8 cellular contexts compared by ENCODE assay signal in the genomic region with DNA sequence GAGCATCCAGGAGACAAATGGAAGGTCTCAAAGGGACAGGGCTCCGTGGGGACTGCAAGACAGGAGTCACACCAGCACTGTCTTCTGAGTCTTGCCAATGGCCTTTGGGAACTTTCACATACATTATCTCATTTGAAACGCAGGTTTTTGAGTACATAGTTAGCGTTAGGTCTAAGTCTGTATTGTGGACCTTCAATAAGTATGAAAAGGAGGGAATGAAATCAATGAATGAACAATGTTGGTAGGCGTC. TPM values are rescaled to one million over a fixed set of nuclear protein-coding genes. Genes with fewer than 3 reads are reported as not detected.
DNase-seq lines count a peak whose midpoint lies in the region; ATAC-seq and TF ChIP-seq lines count a peak whose summit lies in the region.

No MANE protein-coding gene starts in this region.

- H3K4me1 ChIP-seq in CD8-positive, alpha-beta memory T cell (ENCODE audit: insufficient read depth, low read length) = peaks cover 34% of the 10 kb centered on the region
- peaks cover 0 to 17% (median 3%) of the 10 kb centered on the region in 4 donors for H3K4me1 ChIP-seq in Peyer's patch
- peaks cover 9% of the 10 kb centered on the region for H3K4me1 ChIP-seq in rectal smooth muscle tissue (ENCODE audit: control insufficient read depth, insufficient read depth, low read length)

- no peak for DNase-seq in CD8-positive, alpha-beta memory T cell
- DNase-seq in Peyer's patch = no peak
- no peak for DNase-seq in fibroblast of pulmonary artery (ENCODE audit: low read depth)
- DNase-seq in activated CD4-positive, alpha-beta T cell treated with anti-CD3 and anti-CD28 coated beads, Interleukin-2, amount 50 U/mL, for 4 hours = no peak
- DNase-seq in stimulated activated naive CD8-positive, alpha-beta T cell treated with anti-CD3 and anti-CD28 coated beads, Interleukin-15, Interleukin-2, amounts not matched to agents 100 U/mL and 50 U/mL, for 24 hours = no peak
- no peak for DNase-seq in GM19240 (ENCODE audit: insufficient read length, low spot score)

- POLR2A ChIA-PET in CD8-positive, alpha-beta memory T cell (lab: Charles Lee) = interaction anchor here (0.6 to 2.8 kb wide), 5 partner anchors 19 to 87 kb away, joined by 4 to 29 read pairs (median 11); partner anchors contain the start of genes IRGM, RBM22 and SMIM3

- H3K36me3 Mint-ChIP-seq in CD8-positive, alpha-beta memory T cell = peaks cover 1 to 28% (median 16%) of the 10 kb centered on the region in 3 donors

- no peak overlapping the region for H3K27ac Mint-ChIP-seq in CD8-positive, alpha-beta memory T cell

- H3K4me3 ChIP-seq in CD8-positive, alpha-beta memory T cell (ENCODE audit: low read length) = peak overlapping the region; percentile 92
- peak overlapping the region; percentile 53 to 77 (median 72) for H3K4me3 ChIP-seq in Peyer's patch
- H3K4me3 ChIP-seq in fibroblast of pulmonary artery (replicated peaks; ENCODE audit: low read depth, low read length) = peak overlapping the region; percentile 78
- H3K4me3 ChIP-seq in rectal smooth muscle tissue (ENCODE audit: low read length) = peak overlapping the region; percentile 96

- H3K9me3 Mint-ChIP-seq in CD8-positive, alpha-beta memory T cell = no peaks in the 10 kb centered on the region

- no peak overlapping the region for H3K4me3 Mint-ChIP-seq in CD8-positive, alpha-beta memory T cell

- no peaks in the 10 kb centered on the region for H3K9me3 ChIP-seq in CD8-positive, alpha-beta memory T cell (ENCODE audit: low read length)
- no peaks in the 10 kb centered on the region for H3K9me3 ChIP-seq in Peyer's patch

- H3K4me1 Mint-ChIP-seq in CD8-positive, alpha-beta memory T cell = peaks cover 17 to 31% (median 26%) of the 10 kb centered on the region in 3 donors

- H3K9ac ChIP-seq in rectal smooth muscle tissue (ENCODE audit: low read length) = peak overlapping the region; percentile 56

- no peak for TF ChIP-seq POLR2A in Peyer's patch (IDR thresholded peaks at IDR 0.05)

- CTCF ChIA-PET in CD8-positive, alpha-beta memory T cell (lab: Charles Lee) = interaction anchor here (0.7 to 6.1 kb wide), 7 partner anchors 19 to 493 kb away, joined by 3 to 41 read pairs (median 3); partner anchors contain the start of genes GM2A and SMIM3

- ATAC-seq in stimulated activated naive CD8-positive, alpha-beta T cell treated with anti-CD3 and anti-CD28 coated beads, Interleukin-15, Interleukin-2, amounts not matched to agents 100 U/mL and 50 U/mL, for 24 hours = no peak
- ATAC-seq in GM18907 (IDR thresholded peaks at IDR 0.05; ENCODE audit: unreplicated experiment) = no peak

- H3K27me3 ChIP-seq in CD8-positive, alpha-beta memory T cell (ENCODE audit: insufficient read depth, low read length, poor library complexity, severe bottlenecking) = no peaks in the 10 kb centered on the region
- no peaks in the 10 kb centered on the region for H3K27me3 ChIP-seq in Peyer's patch
- no peaks in the 10 kb centered on the region for H3K27me3 ChIP-seq in rectal smooth muscle tissue (ENCODE audit: control insufficient read depth, insufficient read depth, low read length)

- TF ChIP-seq CTCF in Peyer's patch (IDR thresholded peaks at IDR 0.05) = no peak
- no peak for TF ChIP-seq CTCF in fibroblast of pulmonary artery (IDR thresholded peaks at IDR 0.05; ENCODE audit: low read length, missing control alignments)

- peak overlapping the region; percentile 97 for H3K27ac ChIP-seq in CD8-positive, alpha-beta memory T cell (ENCODE audit: low read depth, low read length)
- H3K27ac ChIP-seq in Peyer's patch (peak overlapping the region; percentile 87 to 98 (median 96)), rectal smooth muscle tissue (ENCODE audit: low read depth, low read length) (peak overlapping the region; percentile 99)

- H3K27me3 Mint-ChIP-seq in CD8-positive, alpha-beta memory T cell = peaks cover 0 to 2% of the 10 kb centered on the region in 2 donors

- H3K36me3 ChIP-seq in CD8-positive, alpha-beta memory T cell (ENCODE audit: insufficient read depth, low read length) = peaks cover 15% of the 10 kb centered on the region
- H3K36me3 ChIP-seq in Peyer's patch = peaks cover 0 to 21% (median 0%) of the 10 kb centered on the region in 3 donors
- H3K36me3 ChIP-seq in rectal smooth muscle tissue (ENCODE audit: control insufficient read depth, insufficient read depth, low read length) = no peaks in the 10 kb centered on the region

RNA-seq across cellular contexts. Expression of gene DCTN4, which starts 0.4 kb away (rescaled TPM):
- 10 to 100 TPM; 37.0 to 39.6 TPM for total RNA-seq in CD8-positive, alpha-beta memory T cell
- polyA plus RNA-seq in CD8-positive, alpha-beta memory T cell = 10.4 TPM
- 10 to 100 TPM; 41.7 to 75.9 (median 54.1) TPM for total RNA-seq in Peyer's patch

RNA-seq across cellular contexts. Expression of gene SMIM3, which starts 19.3 kb away (rescaled TPM):
- 10 to 100 TPM; 11.8 to 12.7 TPM for total RNA-seq in CD8-positive, alpha-beta memory T cell
- polyA plus RNA-seq in CD8-positive, alpha-beta memory T cell = 20.8 TPM
- 10 to 100 TPM; 12.7 to 82.5 (median 23.6) TPM for total RNA-seq in Peyer's patch

RNA-seq across cellular contexts. Expression of gene RBM22, which starts 58.4 kb away (rescaled TPM):
- total RNA-seq in CD8-positive, alpha-beta memory T cell = 10 to 100 TPM; 72.7 to 73.6 TPM
- 68.2 TPM for polyA plus RNA-seq in CD8-positive, alpha-beta memory T cell
- total RNA-seq in Peyer's patch = 10 to 100 TPM; 35.1 to 53.6 (median 44.0) TPM
